In genomic region chr3:156230291-156230900, GRCh38 we compare ENCODE assay signal across 26 cellular contexts.
DNase-seq lines count a peak whose midpoint lies in the region; ATAC-seq, FAIRE-seq and TF ChIP-seq lines count a peak whose summit lies in the region.
"Had no signal": no experiment of that assay in that cellular context is flagged by ENCODE, and none has a peak within 500 bp of the region (broad histone marks: within the 10 kb centered on the region; RNA-seq: fewer than 3 reads in every experiment).

No MANE protein-coding gene starts in this region.

- H3K9me3 ChIP-seq in HepG2 (ENCODE audit: low read length) (no peaks in the 10 kb centered on the region), right lobe of liver (no peaks in the 10 kb centered on the region), H1 (ENCODE audit: insufficient read depth in 2 of 2, low read depth in 1 of 2, low read length in 1 of 2) (no peaks in the 10 kb centered on the region), MM.1S (replicated peaks; ENCODE audit: insufficient read depth, low read length) (no peaks in the 10 kb centered on the region)
- H3K9me3 ChIP-seq: ascending aorta, mucosa of descending colon, sigmoid colon had no signal

- POLR2A ChIA-PET in HepG2 (lab: Yijun Ruan, JAX) (no interaction called here), H1 (lab: Charles Lee; ENCODE audit: partially characterized antibody) (no interaction called here)

- H2BK12ac ChIP-seq in H1 (ENCODE audit: low read depth, low read length), result no peak overlapping the region

- H3K27ac ChIP-seq in HepG2 (ENCODE audit: extremely low read length, insufficient read depth, low read length) (no peak overlapping the region), right lobe of liver (no peak overlapping the region), H1 (ENCODE audit: low read depth, low read length) (no peak overlapping the region), MM.1S (ENCODE audit: low read length) (no peak overlapping the region)
- H3K27ac ChIP-seq: ascending aorta, dorsolateral prefrontal cortex, sigmoid colon had no signal

- ATAC-seq in HepG2 (no peak), right lobe of liver (no peak)
- no peak for ATAC-seq in natural killer cell treated with Interleukin-12 subunit alpha and Interleukin-12 subunit beta and Interleukin-15 and Interleukin-18, amount 100 ng/mL, for 72 hours
- ATAC-seq: activated naive CD4-positive, alpha-beta T cell treated with anti-CD3 and anti-CD28 coated beads, Interleukin-2, amount 50 U/mL, for 72 hours; activated T-helper 17 cell treated with anti-CD3 and anti-CD28 coated beads, Interleukin-2, amount 50 U/mL, for 72 hours; mucosa of descending colon; Panc1 had no signal

- H3K4me3 Mint-ChIP-seq in natural killer cell treated with Interleukin-12 subunit alpha and Interleukin-12 subunit beta and Interleukin-15 and Interleukin-18, amount 100 ng/mL, for 72 hours, result no peak overlapping the region
- H3K4me3 Mint-ChIP-seq: activated T-helper 17 cell treated with anti-CD3 and anti-CD28 coated beads, Interleukin-2, amount 50 U/mL, for 72 hours; CD14-positive monocyte; neural crest cell had no signal

- H3K4me1 Mint-ChIP-seq in natural killer cell treated with Interleukin-12 subunit alpha and Interleukin-12 subunit beta and Interleukin-15 and Interleukin-18, amount 100 ng/mL, for 72 hours (ENCODE audit: low read depth in 2 of 2), result no peaks in the 10 kb centered on the region
- H3K4me1 Mint-ChIP-seq: activated T-helper 17 cell treated with anti-CD3 and anti-CD28 coated beads, Interleukin-2, amount 50 U/mL, for 72 hours; CD14-positive monocyte had no signal

- DNase-seq in HepG2 (ENCODE audit: low spot score), result no peak
- DNase-seq in right lobe of liver, result no peak
- peak; percentile 60 to 92 for DNase-seq in NCI-H2081 (lab: John Stamatoyannopoulos, UW)
- no peak for DNase-seq in H1 (ENCODE audit: low read depth in 1 of 2, low spot score in 2 of 2)
- DNase-seq in islet precursor cell, result no peak
- no peak for DNase-seq in natural killer cell treated with Interleukin-12 subunit alpha and Interleukin-12 subunit beta and Interleukin-15 and Interleukin-18, amount 100 ng/mL, for 72 hours (ENCODE audit: low spot score)
- DNase-seq in MM.1S, result no peak
- DNase-seq: activated CD8-positive, alpha-beta memory T cell treated with anti-CD3 and anti-CD28 coated beads, Interleukin-2, amount 50 U/mL, for 4 hours; dorsolateral prefrontal cortex; foreskin melanocyte; GF-D8; hippocampal formation; Karpas-422; mucosa of descending colon; NCI-H1048; NK-92 treated with Interleukin-12 subunit alpha and Interleukin-12 subunit beta, amount 100 ng/mL, for 24 hours; posterior cingulate gyrus; sigmoid colon; substantia nigra had no signal

- no peak for TF ChIP-seq EP300 in HepG2 (IDR thresholded peaks at IDR 0.05; ENCODE audit: low read depth in 2 of 2, low read length in 2 of 2)
- no peak for TF ChIP-seq EP300 in HepG2 (CRISPR knock-in tag; IDR thresholded peaks at IDR 0.05; ENCODE audit: borderline replicate concordance)
- TF ChIP-seq EP300 in H1 (IDR thresholded peaks at IDR 0.05; ENCODE audit: borderline replicate concordance in 1 of 2, low read depth in 2 of 2, low read length in 2 of 2), result no peak

- no peak overlapping the region for H2BK20ac ChIP-seq in H1 (ENCODE audit: low read length)

- no peaks in the 10 kb centered on the region for H3K36me3 ChIP-seq in HepG2 (replicated peaks in 1 of 2; ENCODE audit: control insufficient read depth in 1 of 2, insufficient read depth in 2 of 2, low read length in 2 of 2)
- no peaks in the 10 kb centered on the region for H3K36me3 ChIP-seq in right lobe of liver
- no peaks in the 10 kb centered on the region for H3K36me3 ChIP-seq in H1 (ENCODE audit: control insufficient read depth in 2 of 4, insufficient read depth in 4 of 4, low read length in 3 of 4)
- no peaks in the 10 kb centered on the region for H3K36me3 ChIP-seq in MM.1S (replicated peaks; ENCODE audit: insufficient read depth, low read length)
- H3K36me3 ChIP-seq: ascending aorta, sigmoid colon had no signal

- no peaks in the 10 kb centered on the region for H3K36me3 Mint-ChIP-seq in natural killer cell treated with Interleukin-12 subunit alpha and Interleukin-12 subunit beta and Interleukin-15 and Interleukin-18, amount 100 ng/mL, for 72 hours
- H3K36me3 Mint-ChIP-seq: activated naive CD4-positive, alpha-beta T cell treated with anti-CD3 and anti-CD28 coated beads, Interleukin-2, amount 50 U/mL, for 72 hours; CD14-positive monocyte had no signal

- no peaks in the 10 kb centered on the region for H3K79me2 ChIP-seq in HepG2 (ENCODE audit: insufficient read depth, low read length)
- H3K79me2 ChIP-seq in H1 (ENCODE audit: control insufficient read depth in 1 of 2, insufficient read depth in 2 of 2, low read length in 2 of 2), result no peaks in the 10 kb centered on the region
- H3K79me2 ChIP-seq in MM.1S (ENCODE audit: low read length), result no peaks in the 10 kb centered on the region

- in situ Hi-C loops in HepG2 (cut with HindIII; ENCODE audit: extremely low pct_ligation_motif_present, low pct_unique_long_range_greater_than_20kb), result no loop called here

- no peaks in the 10 kb centered on the region for H3K79me1 ChIP-seq in H1 (ENCODE audit: low read depth, low read length)

- no peak for FAIRE-seq in HepG2 (lab: Jason Lieb, UNC)
- no peak for FAIRE-seq in H1 (lab: Jason Lieb, UNC)
- FAIRE-seq: HTR-8/SVneo had no signal

- TF ChIP-seq CTCF in HepG2 (CRISPR knock-in tag; IDR thresholded peaks at IDR 0.05) (no peak), right lobe of liver (IDR thresholded peaks at IDR 0.05) (no peak), H1 (IDR thresholded peaks at IDR 0.05; ENCODE audit: control extremely low read depth in 1 of 3, insufficient read depth in 1 of 3, low read depth in 1 of 3, low read length in 3 of 3) (no peak), MM.1S (IDR thresholded peaks at IDR 0.05; ENCODE audit: low read length) (no peak)

- BruUV-seq in HepG2 (replicated peaks; lab: Mats Ljungman, UMichigan), result no TSS peak

- H3K56ac ChIP-seq in H1 (replicated peaks; ENCODE audit: insufficient read length, low read depth, low read length), result no peak overlapping the region

- no peak for TF ChIP-seq RAD21 in HepG2 (CRISPR knock-in tag; IDR thresholded peaks at IDR 0.05)
- no peak for TF ChIP-seq RAD21 in H1 (IDR thresholded peaks at IDR 0.05 in 1 of 2, conservative IDR thresholded peaks at IDR 0.05 in 1 of 2; ENCODE audit: low read depth in 2 of 2, low read length in 2 of 2)

- TF ChIP-seq POLR2A in HepG2 (IDR thresholded peaks at IDR 0.05; ENCODE audit: insufficient read depth in 1 of 2, low read depth in 2 of 2, low read length in 2 of 2), result no peak
- no peak for TF ChIP-seq POLR2A in right lobe of liver (IDR thresholded peaks at IDR 0.05)
- no peak for TF ChIP-seq POLR2A in H1 (IDR thresholded peaks at IDR 0.05; ENCODE audit: control extremely low read depth in 1 of 2, low read depth in 2 of 2, low read length in 2 of 2)

- H3K4ac ChIP-seq in H1 (replicated peaks; ENCODE audit: insufficient read length, low read depth, low read length), result no peak overlapping the region

- no peak overlapping the region for H3K14ac ChIP-seq in H1 (ENCODE audit: insufficient read length)

- no peak overlapping the region for H2AFZ ChIP-seq in HepG2 (ENCODE audit: low read length)
- H2AFZ ChIP-seq in H1 (ENCODE audit: low read length), result peak overlapping the region; percentile 59
- H2AFZ ChIP-seq in MM.1S (ENCODE audit: low read length), result no peak overlapping the region

- no peak overlapping the region for H3K23ac ChIP-seq in H1 (ENCODE audit: insufficient read length)

- H4K20me1 ChIP-seq in HepG2 (ENCODE audit: insufficient read depth, low read length) (no peaks in the 10 kb centered on the region), H1 (replicated peaks in 1 of 2; ENCODE audit: control insufficient read depth in 1 of 2, insufficient read depth in 2 of 2, low read length in 2 of 2) (no peaks in the 10 kb centered on the region), MM.1S (ENCODE audit: insufficient read depth, low read length) (no peaks in the 10 kb centered on the region)

- H3K27me3 Mint-ChIP-seq in natural killer cell treated with Interleukin-12 subunit alpha and Interleukin-12 subunit beta and Interleukin-15 and Interleukin-18, amount 100 ng/mL, for 72 hours, result peaks cover 19 to 40% of the 10 kb centered on the region in 2 donors

- no peaks in the 10 kb centered on the region; the same call in 1 of the 2 replicates for H3K23me2 ChIP-seq in H1 (ENCODE audit: low read depth, low read length)

- H3K27ac Mint-ChIP-seq in natural killer cell treated with Interleukin-12 subunit alpha and Interleukin-12 subunit beta and Interleukin-15 and Interleukin-18, amount 100 ng/mL, for 72 hours, result no peak overlapping the region
- H3K27ac Mint-ChIP-seq: activated naive CD4-positive, alpha-beta T cell treated with anti-CD3 and anti-CD28 coated beads, Interleukin-2, amount 50 U/mL, for 72 hours; activated T-helper 17 cell treated with anti-CD3 and anti-CD28 coated beads, Interleukin-2, amount 50 U/mL, for 72 hours; CD14-positive monocyte had no signal

- intact Hi-C loops in HepG2 (cut with micrococcal nuclease; ENCODE audit: unreplicated experiment) (no loop called here), right lobe of liver (cut with DNase I) (no loop called here)

- H4K5ac ChIP-seq in H1 (ENCODE audit: insufficient read length, low read depth, low read length), result no peak overlapping the region

- no peak overlapping the region for H3K4me2 ChIP-seq in HepG2 (ENCODE audit: low read depth, low read length)
- H3K4me2 ChIP-seq in H1 (ENCODE audit: insufficient read depth in 1 of 2, low read depth in 2 of 2, low read length in 2 of 2), result no peak overlapping the region
- H3K4me2 ChIP-seq in MM.1S (ENCODE audit: low read depth, low read length), result no peak overlapping the region

- no peak overlapping the region for H3K4me3 ChIP-seq in HepG2 (replicated peaks in 1 of 3; ENCODE audit: insufficient read depth in 1 of 3, low read depth in 2 of 3, low read length in 3 of 3)
- H3K4me3 ChIP-seq in right lobe of liver, result no peak overlapping the region
- H3K4me3 ChIP-seq in H1 (ENCODE audit: extremely low read depth in 1 of 4, insufficient read depth in 2 of 4, low read depth in 3 of 4, low read length in 4 of 4), result no peak overlapping the region
- no peak overlapping the region for H3K4me3 ChIP-seq in MM.1S (ENCODE audit: low read length)
- H3K4me3 ChIP-seq: ascending aorta, dorsolateral prefrontal cortex, mucosa of descending colon, sigmoid colon had no signal

- no peak overlapping the region for H2AK5ac ChIP-seq in H1 (ENCODE audit: low read depth, low read length)

- no peaks in the 10 kb centered on the region for H3K9me3 Mint-ChIP-seq in natural killer cell treated with Interleukin-12 subunit alpha and Interleukin-12 subunit beta and Interleukin-15 and Interleukin-18, amount 100 ng/mL, for 72 hours
- H3K9me3 Mint-ChIP-seq: activated naive CD4-positive, alpha-beta T cell treated with anti-CD3 and anti-CD28 coated beads, Interleukin-2, amount 50 U/mL, for 72 hours; activated T-helper 17 cell treated with anti-CD3 and anti-CD28 coated beads, Interleukin-2, amount 50 U/mL, for 72 hours; neural crest cell had no signal

- H3K4me1 ChIP-seq in HepG2 (ENCODE audit: insufficient read depth, low read length), result no peaks in the 10 kb centered on the region
- H3K4me1 ChIP-seq in right lobe of liver, result no peaks in the 10 kb centered on the region
- H3K4me1 ChIP-seq in H1 (replicated peaks in 1 of 4; ENCODE audit: control insufficient read depth in 3 of 4, insufficient read depth in 4 of 4, low read length in 3 of 4), result no peaks in the 10 kb centered on the region
- H3K4me1 ChIP-seq in MM.1S (ENCODE audit: low read length), result no peaks in the 10 kb centered on the region
- H3K4me1 ChIP-seq: sigmoid colon had no signal

- H3K18ac ChIP-seq in H1 (ENCODE audit: extremely low read depth, low read length), result no peak overlapping the region

- H3F3A ChIP-seq in MM.1S (ENCODE audit: insufficient read depth, low read length), result no peaks in the 10 kb centered on the region

- CTCF ChIA-PET in HepG2 (lab: Yijun Ruan, JAX; ENCODE audit: low intra/inter-chr PET ratio, low total read pairs), result no interaction called here
- CTCF ChIA-PET in H1 (lab: Charles Lee; ENCODE audit: partially characterized antibody), result interaction anchor here (1.4 kb wide), 1 partner anchor 10 kb away, joined by 3 read pairs; no protein-coding TSS in a partner anchor

- 0% methylated on average over 1 of the region's 1 CpG for WGBS in HepG2 (ENCODE audit: low lambda C conversion rate)
- 6% methylated on average over 1 of the region's 1 CpG for WGBS in right lobe of liver (ENCODE audit: insufficient coverage, low coverage, low lambda C conversion rate, missing lambda C conversion rate)
- 94% methylated on average over 1 of the region's 1 CpG; no CpG with 5 or more reads in 1 of the 2 experiments for WGBS in H1 (ENCODE audit: extremely low coverage in 1 of 2, insufficient coverage in 1 of 2, insufficient read length in 1 of 2, insufficient replicate concordance in 2 of 2, low coverage in 1 of 2, low lambda C conversion rate in 2 of 2, missing lambda C conversion rate in 1 of 2), 2 experiments

- no peak overlapping the region for H2BK120ac ChIP-seq in H1 (replicated peaks; ENCODE audit: low read depth, low read length)

- H3K9ac ChIP-seq in HepG2 (ENCODE audit: insufficient read depth, low read depth, low read length), result no peak overlapping the region
- H3K9ac ChIP-seq in H1 (replicated peaks in 1 of 4; ENCODE audit: extremely low read depth in 1 of 4, low read depth in 3 of 4, low read length in 3 of 4), result peak overlapping the region in 1 of 4 experiments; percentile 34; a peak in 1 of 7 replicates
- no peak overlapping the region for H3K9ac ChIP-seq in MM.1S (ENCODE audit: low read length)

- H4K91ac ChIP-seq in H1 (replicated peaks; ENCODE audit: insufficient read length, low read length), result no peak overlapping the region

- no peaks in the 10 kb centered on the region for H3K27me3 ChIP-seq in HepG2 (ENCODE audit: control insufficient read depth in 1 of 2, insufficient read depth in 2 of 2, low read length in 2 of 2)
- H3K27me3 ChIP-seq in right lobe of liver, result no peaks in the 10 kb centered on the region
- no peaks in the 10 kb centered on the region for H3K27me3 ChIP-seq in H1 (replicated peaks in 1 of 4; ENCODE audit: control insufficient read depth in 3 of 4, extremely low read depth in 1 of 4, insufficient read depth in 3 of 4, low read length in 3 of 4)
- H3K27me3 ChIP-seq in MM.1S (replicated peaks; ENCODE audit: insufficient read depth, low read length), result no peaks in the 10 kb centered on the region
- H3K27me3 ChIP-seq: ascending aorta, dorsolateral prefrontal cortex, sigmoid colon had no signal

- H2BK5ac ChIP-seq in H1 (ENCODE audit: low read depth, low read length), result no peak overlapping the region

- H3K9me2 ChIP-seq in MM.1S (replicated peaks; ENCODE audit: insufficient read depth, low read length), result no peaks in the 10 kb centered on the region

- no peak overlapping the region for H4K8ac ChIP-seq in H1 (ENCODE audit: extremely low read depth, insufficient read depth, low read length)

- no peak overlapping the region for H2BK15ac ChIP-seq in H1 (ENCODE audit: low read length)

Comparison
In these comparisons a context has a peak if more than half of its experiments do, and no peak if none do; other contexts are left out.
1. DNase-seq: peak in NCI-H2081 (2 of 2); none in HepG2 (single experiment), right lobe of liver (0 of 3), H1 (0 of 2), islet precursor cell (single experiment), natural killer cell treated with Interleukin-12 subunit alpha and Interleukin-12 subunit beta and Interleukin-15 and Interleukin-18, amount 100 ng/mL, for 72 hours (single experiment) and MM.1S (single experiment).